In the genomic region with DNA sequence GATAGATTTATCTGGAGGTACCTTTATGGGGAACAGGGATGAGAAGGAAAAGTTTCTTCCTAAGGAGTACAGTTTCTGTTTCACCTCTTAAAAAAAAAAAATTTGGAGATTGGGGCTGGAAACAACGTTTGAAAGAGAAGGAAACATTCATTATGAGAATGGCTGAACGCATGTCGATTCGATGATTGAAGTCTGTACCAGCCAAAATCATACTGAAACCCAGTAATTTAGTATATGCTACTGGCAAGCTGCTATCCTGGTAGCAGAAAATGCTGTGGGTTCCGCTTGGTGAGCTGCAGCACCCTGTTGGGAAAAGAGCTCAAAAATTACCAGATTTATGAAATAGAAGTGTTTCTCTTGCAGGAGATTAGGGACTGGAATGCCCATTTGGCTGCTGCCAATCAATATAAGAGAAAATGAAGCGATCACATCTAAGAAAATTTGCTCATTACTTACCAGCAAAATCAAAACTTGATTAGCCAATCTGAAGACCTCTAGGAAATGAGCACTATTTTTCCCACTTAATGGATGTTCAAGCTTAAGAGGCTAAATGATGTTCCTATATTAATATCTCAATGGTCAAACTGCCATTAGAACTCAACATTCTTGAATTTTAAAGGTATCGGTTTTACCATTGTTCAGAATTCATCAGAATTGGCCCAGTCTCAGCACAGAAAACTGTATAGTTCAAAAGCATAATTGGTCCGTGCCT, we compare ENCODE assay signal across 8 cellular contexts. TPM values are rescaled to one million over a fixed set of nuclear protein-coding genes. Genes with fewer than 3 reads are reported as not detected.
DNase-seq lines count a peak whose midpoint lies in the region; ATAC-seq and TF ChIP-seq lines count a peak whose summit lies in the region.

No MANE protein-coding gene starts in this region.

- H3K4me1 Mint-ChIP-seq in progenitor cell of endocrine pancreas (ENCODE audit: low read depth), result peaks cover 51% of the 10 kb centered on the region

- TF ChIP-seq CTCF in RWPE1 (conservative IDR thresholded peaks at IDR 0.05; ENCODE audit: low read depth), result no peak
- TF ChIP-seq CTCF in epithelial cell of esophagus (IDR thresholded peaks at IDR 0.05; ENCODE audit: insufficient read depth, low read depth, low read length, missing control alignments), result no peak
- TF ChIP-seq CTCF in progenitor cell of endocrine pancreas (IDR thresholded peaks at IDR 0.05; ENCODE audit: unreplicated experiment), result no peak

- DNase-seq in DMS 273 (lab: John Stamatoyannopoulos, UW; ENCODE audit: unreplicated experiment) (peak; percentile 42), DMS 273 treated with DMSO at 0.1 percent for 48 hours (lab: John Stamatoyannopoulos, UW) (no peak), RWPE1 (ENCODE audit: low spot score) (no peak), epithelial cell of esophagus (ENCODE audit: low read depth) (no peak), progenitor cell of endocrine pancreas (ENCODE audit: low spot score, unreplicated experiment) (no peak), inferior parietal cortex (ENCODE audit: extremely low spot score) (no peak), LoVo (ENCODE audit: low spot score) (no peak)

- H3K27me3 Mint-ChIP-seq in progenitor cell of endocrine pancreas, result no peaks in the 10 kb centered on the region

- no peaks in the 10 kb centered on the region for H3K36me3 Mint-ChIP-seq in progenitor cell of endocrine pancreas (ENCODE audit: insufficient read depth)

- peak overlapping the region; percentile 78 for H3K4me3 ChIP-seq in epithelial cell of esophagus (ENCODE audit: low read length)

- CTCF ChIA-PET in RWPE1 (lab: Yijun Ruan, JAX), result interaction anchor here (0.7 to 1.3 kb wide), 2 partner anchors 22 to 24 kb away, joined by 3 to 5 read pairs; no protein-coding TSS in a partner anchor

- peak; percentile 37 for ATAC-seq in HG02571 (IDR thresholded peaks at IDR 0.05; ENCODE audit: unreplicated experiment)

- peak overlapping the region; percentile 93 for H3K27ac ChIP-seq in RWPE1

- H3K9me3 Mint-ChIP-seq in progenitor cell of endocrine pancreas (ENCODE audit: low read depth), result no peaks in the 10 kb centered on the region

- POLR2A ChIA-PET in RWPE1 (lab: Yijun Ruan, JAX; ENCODE audit: low non-redundant PET), result interaction anchor here (0.6 to 1.5 kb wide), 2 partner anchors 14 to 22 kb away, joined by 4 to 13 read pairs; no protein-coding TSS in a partner anchor

- H3K4me3 Mint-ChIP-seq in progenitor cell of endocrine pancreas (ENCODE audit: low read depth), result peak overlapping the region; percentile 93

- H3K27ac Mint-ChIP-seq in progenitor cell of endocrine pancreas, result peak overlapping the region; percentile 100

RNA-seq across cellular contexts. Expression of a gene that starts 1.1 kb away (rescaled TPM):
- 382 and 384 TPM in 2 replicates for total RNA-seq in progenitor cell of endocrine pancreas
